8 cellular contexts compared by ENCODE assay signal in the genomic region with DNA sequence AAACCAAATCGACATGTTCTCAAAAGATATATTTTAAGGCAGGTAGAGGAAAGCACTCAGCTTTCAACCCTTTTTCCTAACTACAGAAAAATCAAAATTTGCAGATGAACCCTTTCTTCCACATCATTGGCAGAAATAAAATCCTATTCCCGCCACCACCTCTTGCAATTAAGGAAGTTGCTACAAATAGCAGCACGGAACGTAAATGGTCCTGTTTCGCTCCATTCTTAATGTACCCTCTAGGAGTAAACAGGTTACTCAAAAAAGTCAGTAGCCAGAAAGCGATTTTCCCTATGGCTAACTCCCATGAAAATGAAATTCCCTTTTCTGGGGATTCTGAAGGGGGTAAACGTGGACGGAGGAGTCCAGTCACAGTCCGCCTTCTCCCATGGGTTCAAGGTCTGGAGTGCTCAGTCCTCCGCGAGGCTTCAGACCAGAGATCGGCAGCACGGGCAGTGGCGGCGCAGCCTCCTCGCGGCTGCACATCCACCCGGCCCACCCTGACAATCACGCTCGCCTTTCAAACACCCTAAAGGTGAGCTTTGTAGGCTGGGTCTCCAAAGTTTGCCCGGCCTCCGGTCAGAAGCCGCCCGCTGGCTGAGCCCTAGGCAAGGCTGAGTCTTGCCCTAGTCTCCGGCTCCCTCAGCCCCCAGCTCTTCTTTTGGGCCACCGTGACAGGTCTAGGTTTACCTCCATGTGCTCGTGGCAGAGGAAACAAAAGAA. TPM values are rescaled to one million over a fixed set of nuclear protein-coding genes. Genes with fewer than 3 reads are reported as not detected.
A peak's percentile ranks its signal among the peaks of the same experiment; 100 is the strongest.
DNase-seq lines count a peak whose midpoint lies in the region; ATAC-seq, FAIRE-seq and TF ChIP-seq lines count a peak whose summit lies in the region.

No MANE protein-coding gene starts in this region.

- H3K36me3 Mint-ChIP-seq in astrocyte (ENCODE audit: low read depth, unreplicated experiment), result no peaks in the 10 kb centered on the region

- H3K79me2 ChIP-seq in astrocyte (ENCODE audit: insufficient read depth, low read length), result peaks cover 55% of the 10 kb centered on the region

- peak overlapping the region; percentile 88 for H3K9ac ChIP-seq in astrocyte (ENCODE audit: low read length)
- H3K9ac ChIP-seq in iPS-20b (ENCODE audit: low read depth, low read length), result peak overlapping the region; percentile 76

- H3K4me3 ChIP-seq in Peyer's patch (peak overlapping the region; percentile 63 to 93 (median 80)), astrocyte (ENCODE audit: insufficient read depth, low read depth, low read length) (peak overlapping the region; percentile 72), iPS-20b (ENCODE audit: low read length) (peak overlapping the region; percentile 90), spleen (peak overlapping the region; percentile 37 to 86 (median 60))

- ATAC-seq in HG03097 (IDR thresholded peaks at IDR 0.05; ENCODE audit: low FRiP score, unreplicated experiment) (no peak), HG03565 (IDR thresholded peaks at IDR 0.05; ENCODE audit: unreplicated experiment) (no peak)

- H3K9me3 ChIP-seq in Peyer's patch (no peaks in the 10 kb centered on the region), astrocyte (ENCODE audit: insufficient read depth, low read depth, low read length) (no peaks in the 10 kb centered on the region), iPS-20b (ENCODE audit: insufficient read depth, low read depth, low read length) (no peaks in the 10 kb centered on the region), spleen (no peaks in the 10 kb centered on the region)

- intact Hi-C loops in spleen (cut with DNase I; ENCODE audit: low total_unique reads), result no loop called here

- H3K27me3 Mint-ChIP-seq in astrocyte (ENCODE audit: low read depth, unreplicated experiment), result no peaks in the 10 kb centered on the region

- H3K4me3 Mint-ChIP-seq in astrocyte (ENCODE audit: unreplicated experiment), result peak overlapping the region; percentile 85

- H3K4me1 ChIP-seq in Peyer's patch (no peaks in the 10 kb centered on the region), astrocyte (ENCODE audit: insufficient read depth, low read length) (peaks cover 8% of the 10 kb centered on the region), iPS-20b (ENCODE audit: insufficient read depth, low read length) (peaks cover 4% of the 10 kb centered on the region; the same call in 1 of the 2 replicates), spleen (peaks cover 0 to 37% (median 10%) of the 10 kb centered on the region in 6 donors)

- no peak overlapping the region for H3K27ac Mint-ChIP-seq in astrocyte (ENCODE audit: unreplicated experiment)

- TF ChIP-seq CTCF in Peyer's patch (IDR thresholded peaks at IDR 0.05), result no peak
- TF ChIP-seq CTCF in astrocyte (IDR thresholded peaks at IDR 0.05; ENCODE audit: insufficient read depth, low read depth, low read length), result no peak
- TF ChIP-seq CTCF in spleen (IDR thresholded peaks at IDR 0.05 in 8 of 11, conservative IDR thresholded peaks at IDR 0.05 in 3 of 11), result no peak

- peaks cover 33% of the 10 kb centered on the region for H4K20me1 ChIP-seq in astrocyte (ENCODE audit: insufficient read depth, low read length)

- FAIRE-seq in astrocyte (lab: Jason Lieb, UNC), result peak; percentile 69

- TF ChIP-seq POLR2A in Peyer's patch (IDR thresholded peaks at IDR 0.05) (no peak), spleen (IDR thresholded peaks at IDR 0.05) (no peak)

- 2 to 37% (median 3%) methylated on average over 13 to 27 of the region's 27 CpGs for WGBS in spleen, 5 donors

- no peaks in the 10 kb centered on the region for H3K9me3 Mint-ChIP-seq in astrocyte (ENCODE audit: unreplicated experiment)

- H3K4me1 Mint-ChIP-seq in astrocyte (ENCODE audit: low read depth, unreplicated experiment), result peaks cover 4% of the 10 kb centered on the region

- H3K27me3 ChIP-seq in Peyer's patch, result no peaks in the 10 kb centered on the region
- no peaks in the 10 kb centered on the region for H3K27me3 ChIP-seq in astrocyte (ENCODE audit: insufficient read depth, low read length)
- H3K27me3 ChIP-seq in iPS-20b (ENCODE audit: insufficient read depth, low read length), result no peaks in the 10 kb centered on the region; the same call in 1 of the 2 replicates
- peaks cover 0 to 7% (median 0%) of the 10 kb centered on the region in 7 donors for H3K27me3 ChIP-seq in spleen (replicated peaks in 1 of 7)

- DNase-seq in NCI-H2171 treated with DMSO at 0.1 percent for 48 hours (lab: John Stamatoyannopoulos, UW), result peak; percentile 33
- no peak for DNase-seq in NCI-H2171 (lab: John Stamatoyannopoulos, UW)
- DNase-seq in Peyer's patch, result peak; percentile 19 to 58 (median 55)
- DNase-seq in astrocyte (ENCODE audit: low read depth), result no peak
- peak; percentile 84 for DNase-seq in spleen

- no peaks in the 10 kb centered on the region for H3K36me3 ChIP-seq in Peyer's patch
- no peaks in the 10 kb centered on the region for H3K36me3 ChIP-seq in astrocyte (ENCODE audit: insufficient read depth, low read length)
- no peaks in the 10 kb centered on the region for H3K36me3 ChIP-seq in iPS-20b (ENCODE audit: insufficient read depth, low read depth, low read length)
- H3K36me3 ChIP-seq in spleen, result no peaks in the 10 kb centered on the region

- H3K27ac ChIP-seq in Peyer's patch, result peak overlapping the region; percentile 93 to 100 (median 98)
- H3K27ac ChIP-seq in astrocyte (ENCODE audit: low read depth, low read length), result peak overlapping the region; percentile 75
- H3K27ac ChIP-seq in iPS-20b (ENCODE audit: low read length), result no peak overlapping the region
- peak overlapping the region in 6 of 8 donors; percentile 93 to 99 (median 98) for H3K27ac ChIP-seq in spleen

- no peak overlapping the region for H2AFZ ChIP-seq in astrocyte (ENCODE audit: low read depth, low read length)

- H3K4me2 ChIP-seq in astrocyte (ENCODE audit: low read length), result peak overlapping the region; percentile 94

RNA-seq across cellular contexts. Expression of a gene that starts 1.8 kb away (rescaled TPM):
- 10 to 100 TPM in 2 of 4 donors, 1 to 10 TPM in 2; 8.9 to 46.2 (median 13.1) TPM for total RNA-seq in Peyer's patch
- 20.1 and 24.6 TPM in 2 replicates for total RNA-seq in astrocyte
- total RNA-seq in spleen, result 10 to 100 TPM; 21.2 to 52.2 (median 32.5) TPM
- 1 to 10 TPM; 6.0 to 8.3 (median 8.2) TPM for polyA plus RNA-seq in spleen

RNA-seq across cellular contexts. Expression of a gene that starts 34.2 kb away (rescaled TPM):
- not detected for total RNA-seq in Peyer's patch
- total RNA-seq in astrocyte, result not detected in 2 replicates
- not detected for total RNA-seq in spleen
- polyA plus RNA-seq in spleen, result not detected

Comparison
In these comparisons a context has a peak if more than half of its experiments do, and no peak if none do; other contexts are left out.
1. DNase-seq: peak in NCI-H2171 treated with DMSO at 0.1 percent for 48 hours (single experiment), Peyer's patch (3 of 3) and spleen (single experiment); none in NCI-H2171 (single experiment) and astrocyte (single experiment).
2. Peak in every context shown above with its lines, with median percentiles within 50 percentile points of each other: H3K4me3 ChIP-seq.